Comparison of ENCODE assay signal across 15 cellular contexts in genomic region chr5:77645995-77646639, GRCh38. TPM values are rescaled to one million over a fixed set of nuclear protein-coding genes. Genes with fewer than 3 reads are reported as not detected.
DNase-seq lines count a peak whose midpoint lies in the region; ATAC-seq and TF ChIP-seq lines count a peak whose summit lies in the region.
"Had no signal": no experiment of that assay in that cellular context is flagged by ENCODE, and none has a peak within 500 bp of the region (broad histone marks: within the 10 kb centered on the region; RNA-seq: fewer than 3 reads in every experiment).

No MANE protein-coding gene starts in this region.

- no peak overlapping the region for H3K4me3 ChIP-seq in trophoblast cell (ENCODE audit: low read depth, low read length)
- no peak overlapping the region for H3K4me3 ChIP-seq in colonic mucosa

- WGBS in trophoblast cell (ENCODE audit: extremely low coverage, insufficient coverage, insufficient read length), result no CpG with 5 or more reads among the region's 11 CpGs

- no peak overlapping the region for H3K23ac ChIP-seq in trophoblast cell (ENCODE audit: low read length)

- no peak overlapping the region for H2BK120ac ChIP-seq in trophoblast cell (ENCODE audit: insufficient read depth, low read length, poor library complexity)

- H2BK12ac ChIP-seq in trophoblast cell (ENCODE audit: low read length), result no peak overlapping the region

- no peak for ATAC-seq in central memory CD8-positive, alpha-beta T cell (replicated peaks; ENCODE audit: extremely low read depth, poor library complexity, severe bottlenecking)
- ATAC-seq in GM18502 (IDR thresholded peaks at IDR 0.05; ENCODE audit: poor library complexity, unreplicated experiment), result no peak

- H3K9me3 ChIP-seq in trophoblast cell (ENCODE audit: insufficient read depth, low read depth, low read length), result peaks cover 4% of the 10 kb centered on the region
- no peaks in the 10 kb centered on the region for H3K9me3 ChIP-seq in colonic mucosa
- H3K9me3 ChIP-seq: SK-N-SH had no signal

- H3K4me3 Mint-ChIP-seq in T-helper 2 cell treated with Interferon-gamma antibody and Interleukin-4, amounts not matched to agents 5 μg/mL and 100 μg/mL, for 36 hours, result peak overlapping the region; percentile 18
- peak overlapping the region; percentile 21 for H3K4me3 Mint-ChIP-seq in central memory CD8-positive, alpha-beta T cell

- no peak for TF ChIP-seq CTCF in colonic mucosa (IDR thresholded peaks at IDR 0.05)

- no peak overlapping the region for H3K27ac Mint-ChIP-seq in T-helper 2 cell treated with Interferon-gamma antibody and Interleukin-4, amounts not matched to agents 5 μg/mL and 100 μg/mL, for 36 hours
- no peak overlapping the region for H3K27ac Mint-ChIP-seq in central memory CD8-positive, alpha-beta T cell (ENCODE audit: low read depth)
- H3K27ac Mint-ChIP-seq: dendritic cell treated with granulocyte-macrophage colony-stimulating factor and Interleukin-4, amounts not matched to agents 40 ng/mL and 50 ng/mL, for 4 days had no signal

- H4K8ac ChIP-seq in trophoblast cell (ENCODE audit: low read depth, low read length), result no peak overlapping the region

- peak overlapping the region; percentile 27 for H2AFZ ChIP-seq in trophoblast cell (ENCODE audit: insufficient read depth, low read length, poor library complexity)

- in situ Hi-C loops in KBM-7 (cut with MboI; ENCODE audit: low pct_unique_long_range_greater_than_20kb, low sequenced_read_pairs), result no loop called here

- H3K27ac ChIP-seq in trophoblast cell (ENCODE audit: low read depth, low read length) (no peak overlapping the region), colonic mucosa (no peak overlapping the region)
- H3K27ac ChIP-seq: 22Rv1, sigmoid colon had no signal

- peaks cover 84% of the 10 kb centered on the region for H3K27me3 Mint-ChIP-seq in T-helper 2 cell treated with Interferon-gamma antibody and Interleukin-4, amounts not matched to agents 5 μg/mL and 100 μg/mL, for 36 hours (ENCODE audit: low read depth)
- peaks cover 91% of the 10 kb centered on the region for H3K27me3 Mint-ChIP-seq in central memory CD8-positive, alpha-beta T cell

- H3K27me3 ChIP-seq in trophoblast cell (ENCODE audit: insufficient read depth, low read length), result peaks cover 54% of the 10 kb centered on the region
- peaks cover 51% of the 10 kb centered on the region for H3K27me3 ChIP-seq in colonic mucosa

- H3K36me3 ChIP-seq in trophoblast cell (ENCODE audit: control insufficient read depth in 1 of 2, insufficient read depth in 2 of 2, low read length in 2 of 2), result no peaks in the 10 kb centered on the region
- H3K36me3 ChIP-seq in colonic mucosa, result no peaks in the 10 kb centered on the region
- H3K36me3 ChIP-seq: sigmoid colon had no signal

- no peaks in the 10 kb centered on the region for H3K9me3 Mint-ChIP-seq in T-helper 2 cell treated with Interferon-gamma antibody and Interleukin-4, amounts not matched to agents 5 μg/mL and 100 μg/mL, for 36 hours
- H3K9me3 Mint-ChIP-seq in central memory CD8-positive, alpha-beta T cell, result no peaks in the 10 kb centered on the region
- H3K9me3 Mint-ChIP-seq: dendritic cell treated with granulocyte-macrophage colony-stimulating factor and Interleukin-4, amounts not matched to agents 40 ng/mL and 50 ng/mL, for 4 days had no signal

- no peak overlapping the region for H3K14ac ChIP-seq in trophoblast cell (ENCODE audit: low read length)

- no peaks in the 10 kb centered on the region for H3K4me1 ChIP-seq in trophoblast cell (ENCODE audit: control insufficient read depth in 1 of 2, insufficient read depth in 2 of 2, low read length in 2 of 2)
- no peaks in the 10 kb centered on the region for H3K4me1 ChIP-seq in colonic mucosa

- H3K36me3 Mint-ChIP-seq in T-helper 2 cell treated with Interferon-gamma antibody and Interleukin-4, amounts not matched to agents 5 μg/mL and 100 μg/mL, for 36 hours (ENCODE audit: low read depth), result peaks cover 1% of the 10 kb centered on the region
- H3K36me3 Mint-ChIP-seq in central memory CD8-positive, alpha-beta T cell (ENCODE audit: insufficient read depth), result peaks cover 13% of the 10 kb centered on the region

- no peak overlapping the region for H2AK5ac ChIP-seq in trophoblast cell (ENCODE audit: low read length)

- no peak for DNase-seq in T-helper 2 cell treated with Interferon-gamma antibody and Interleukin-4, amounts not matched to agents 5 μg/mL and 100 μg/mL, for 36 hours (ENCODE audit: low spot score)
- DNase-seq in T-helper 2 cell, result no peak
- DNase-seq in KBM-7, result peak; percentile 8
- DNase-seq in central memory CD8-positive, alpha-beta T cell (ENCODE audit: low spot score in 2 of 2), result no peak
- DNase-seq in trophoblast cell, result no peak
- no peak for DNase-seq in HPDE6-E6E7 (ENCODE audit: extremely low spot score)
- DNase-seq in colonic mucosa, result no peak
- DNase-seq: NCI-H2171 treated with DMSO at 0.1 percent for 48 hours, sigmoid colon had no signal

- intact Hi-C loops in colonic mucosa (cut with DNase I), result no loop called here

- H4K12ac ChIP-seq in trophoblast cell (ENCODE audit: low read depth, low read length), result no peak overlapping the region

- no peak overlapping the region for H2BK5ac ChIP-seq in trophoblast cell (ENCODE audit: low read depth, low read length, poor library complexity)

- peaks cover 10% of the 10 kb centered on the region for H3K4me1 Mint-ChIP-seq in T-helper 2 cell treated with Interferon-gamma antibody and Interleukin-4, amounts not matched to agents 5 μg/mL and 100 μg/mL, for 36 hours (ENCODE audit: low read depth)
- H3K4me1 Mint-ChIP-seq in central memory CD8-positive, alpha-beta T cell, result peaks cover 16% of the 10 kb centered on the region

- no peak overlapping the region for H4K91ac ChIP-seq in trophoblast cell (ENCODE audit: low read depth, low read length)

- no peaks in the 10 kb centered on the region for H3K79me1 ChIP-seq in trophoblast cell (ENCODE audit: low read length)

- H3K9ac ChIP-seq in trophoblast cell (ENCODE audit: low read length), result no peak overlapping the region
- no peak overlapping the region for H3K9ac ChIP-seq in colonic mucosa (ENCODE audit: low read depth in 2 of 2, low read length in 2 of 2)
- H3K9ac ChIP-seq: SK-N-SH had no signal

- no peak overlapping the region for H3K18ac ChIP-seq in trophoblast cell (ENCODE audit: low read length)

- H3K4ac ChIP-seq in trophoblast cell (ENCODE audit: low read depth, low read length), result no peak overlapping the region

- peak overlapping the region; percentile 64 for H3K4me2 ChIP-seq in trophoblast cell (ENCODE audit: low read length)
- H3K4me2 ChIP-seq: SK-N-SH had no signal

- no peaks in the 10 kb centered on the region for H3K79me2 ChIP-seq in trophoblast cell (ENCODE audit: control insufficient read depth, insufficient read depth, low read length, poor library complexity)

RNA-seq across cellular contexts. Expression of gene OTP, which starts 7.6 kb away (rescaled TPM):
- polyA plus RNA-seq in trophoblast cell (2013), result 0.03 TPM in 2 replicates
- total RNA-seq in colonic mucosa, result not detected
- total RNA-seq: fibroblast of lung, left ventricle myocardium superior, sigmoid colon had no signal
- polyA plus RNA-seq: fibroblast of lung, sigmoid colon, SK-N-SH had no signal
